ENCODE assay signal across 9 cellular contexts in genomic region chr10:132319853-132320669, GRCh38. TPM values are rescaled to one million over a fixed set of nuclear protein-coding genes. Genes with fewer than 3 reads are reported as not detected.
DNase-seq lines count a peak whose midpoint lies in the region; ATAC-seq and TF ChIP-seq lines count a peak whose summit lies in the region.
"Had no signal": no experiment of that assay in that cellular context is flagged by ENCODE, and none has a peak within 500 bp of the region (broad histone marks: within the 10 kb centered on the region; RNA-seq: fewer than 3 reads in every experiment).

No MANE protein-coding gene starts in this region.

- peaks cover 39% of the 10 kb centered on the region for H3K4me1 Mint-ChIP-seq in activated CD4-positive, alpha-beta memory T cell treated with anti-CD3 and anti-CD28 coated beads, Interleukin-2, amount 10 ng/mL, durations not matched to agents 7 days and 5 days

- H3K9me2 ChIP-seq in MM.1S (replicated peaks; ENCODE audit: insufficient read depth, low read length), result no peaks in the 10 kb centered on the region

- peaks cover 1% of the 10 kb centered on the region for H3K27me3 Mint-ChIP-seq in activated CD4-positive, alpha-beta memory T cell treated with anti-CD3 and anti-CD28 coated beads, Interleukin-2, amount 10 ng/mL, durations not matched to agents 7 days and 5 days

- no peak overlapping the region for H3K27ac ChIP-seq in MM.1S (ENCODE audit: low read length)
- H3K27ac ChIP-seq: 22Rv1 had no signal

- no peaks in the 10 kb centered on the region for H3K4me1 ChIP-seq in MM.1S (ENCODE audit: low read length)

- H3K9me3 Mint-ChIP-seq in activated CD4-positive, alpha-beta memory T cell treated with anti-CD3 and anti-CD28 coated beads, Interleukin-2, amount 10 ng/mL, durations not matched to agents 7 days and 5 days, result no peaks in the 10 kb centered on the region

- H3K9me3 ChIP-seq in MM.1S (replicated peaks; ENCODE audit: insufficient read depth, low read length), result no peaks in the 10 kb centered on the region

- H4K20me1 ChIP-seq in MM.1S (ENCODE audit: insufficient read depth, low read length), result no peaks in the 10 kb centered on the region

- peaks cover 20% of the 10 kb centered on the region for H3K36me3 Mint-ChIP-seq in activated CD4-positive, alpha-beta memory T cell treated with anti-CD3 and anti-CD28 coated beads, Interleukin-2, amount 10 ng/mL, durations not matched to agents 7 days and 5 days (ENCODE audit: low read depth)

- TF ChIP-seq CTCF in MM.1S (IDR thresholded peaks at IDR 0.05; ENCODE audit: low read length), result no peak

- peak; percentile 98 for ATAC-seq in GM21528 (IDR thresholded peaks at IDR 0.05; ENCODE audit: low FRiP score, unreplicated experiment)
- ATAC-seq in HG03571 (IDR thresholded peaks at IDR 0.05; ENCODE audit: unreplicated experiment), result peak; percentile 99

- H3K27ac Mint-ChIP-seq in activated CD4-positive, alpha-beta memory T cell treated with anti-CD3 and anti-CD28 coated beads, Interleukin-2, amount 10 ng/mL, durations not matched to agents 7 days and 5 days, result peak overlapping the region; percentile 53

- DNase-seq in DMS 273 (lab: John Stamatoyannopoulos, UW; ENCODE audit: unreplicated experiment), result peak; percentile 55
- no peak for DNase-seq in DMS 273 treated with DMSO at 0.1 percent for 48 hours (lab: John Stamatoyannopoulos, UW)
- DNase-seq in activated CD4-positive, alpha-beta memory T cell treated with anti-CD3 and anti-CD28 coated beads, Interleukin-2, amount 10 ng/mL, durations not matched to agents 7 days and 5 days, result peak; percentile 70
- peak; percentile 56 for DNase-seq in left kidney (ENCODE audit: low read depth, low spot score)
- DNase-seq in MM.1S, result no peak
- no peak for DNase-seq in 8988T

- H3K27me3 ChIP-seq in MM.1S (replicated peaks; ENCODE audit: insufficient read depth, low read length), result no peaks in the 10 kb centered on the region

- POLR2A ChIA-PET in activated CD4-positive, alpha-beta memory T cell treated with anti-CD3 and anti-CD28 coated beads, Interleukin-2, amount 10 ng/mL, durations not matched to agents 7 days and 5 days (lab: Charles Lee), result interaction anchor here (1.0 to 2.3 kb wide), 2 partner anchors 10 kb away, joined by 3 to 19 read pairs; no protein-coding TSS in a partner anchor

- no peaks in the 10 kb centered on the region for H3K36me3 ChIP-seq in MM.1S (replicated peaks; ENCODE audit: insufficient read depth, low read length)

- H2AFZ ChIP-seq in MM.1S (ENCODE audit: low read length), result no peak overlapping the region

- no peaks in the 10 kb centered on the region for H3K79me2 ChIP-seq in MM.1S (ENCODE audit: low read length)

- no peak overlapping the region for H3K4me3 Mint-ChIP-seq in activated CD4-positive, alpha-beta memory T cell treated with anti-CD3 and anti-CD28 coated beads, Interleukin-2, amount 10 ng/mL, durations not matched to agents 7 days and 5 days

- no peaks in the 10 kb centered on the region for H3F3A ChIP-seq in MM.1S (ENCODE audit: insufficient read depth, low read length)

- CTCF ChIA-PET in activated CD4-positive, alpha-beta memory T cell treated with anti-CD3 and anti-CD28 coated beads, Interleukin-2, amount 10 ng/mL, durations not matched to agents 7 days and 5 days (lab: Charles Lee), result interaction anchor here (0.7 to 1.4 kb wide), 2 partner anchors 9 to 127 kb away, joined by 4 to 8 read pairs; no protein-coding TSS in a partner anchor

- no peak overlapping the region for H3K4me3 ChIP-seq in MM.1S (ENCODE audit: low read length)

- H3K9ac ChIP-seq in MM.1S (ENCODE audit: low read length), result no peak overlapping the region

- no peak overlapping the region for H3K4me2 ChIP-seq in MM.1S (ENCODE audit: low read depth, low read length)

RNA-seq across cellular contexts. Expression of gene LRRC27, which starts 11.9 kb away (rescaled TPM):
- 1 to 10 TPM; 3.3 to 3.9 TPM for total RNA-seq in activated CD4-positive, alpha-beta memory T cell treated with anti-CD3 and anti-CD28 coated beads, Interleukin-2, amount 10 ng/mL, durations not matched to agents 7 days and 5 days

RNA-seq across cellular contexts. Expression of gene STK32C, which starts 12.3 kb away (rescaled TPM):
- total RNA-seq in activated CD4-positive, alpha-beta memory T cell treated with anti-CD3 and anti-CD28 coated beads, Interleukin-2, amount 10 ng/mL, durations not matched to agents 7 days and 5 days, result 10 to 100 TPM; 17.4 to 18.2 TPM

Comparison
In these comparisons a context has a peak if more than half of its experiments do, and no peak if none do; other contexts are left out.
1. DNase-seq: peak in DMS 273 (single experiment), activated CD4-positive, alpha-beta memory T cell treated with anti-CD3 and anti-CD28 coated beads, Interleukin-2, amount 10 ng/mL, durations not matched to agents 7 days and 5 days (single experiment) and left kidney (single experiment); none in DMS 273 treated with DMSO at 0.1 percent for 48 hours (single experiment), MM.1S (single experiment) and 8988T (single experiment).